18 cellular contexts compared by ENCODE assay signal in the genomic region with DNA sequence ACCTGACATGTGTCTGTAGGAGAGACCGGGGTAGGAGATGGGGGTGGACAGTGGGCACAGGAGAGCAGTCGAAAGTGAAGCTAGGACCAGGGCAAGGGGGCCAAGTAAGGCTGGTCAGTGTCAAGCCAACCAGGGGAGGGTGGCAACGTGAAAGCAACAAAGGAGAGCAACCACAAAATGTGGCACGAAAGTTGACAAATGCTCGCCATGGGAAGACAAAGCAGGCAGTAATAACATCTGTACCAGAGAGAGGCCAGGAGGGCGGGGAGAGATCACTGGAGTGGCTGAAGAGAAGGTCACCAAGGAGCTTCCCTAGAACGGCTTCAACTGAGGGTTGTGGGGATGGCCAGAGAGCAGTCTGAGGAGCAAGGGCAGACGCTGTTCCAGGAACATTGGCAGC. TPM values are rescaled to one million over a fixed set of nuclear protein-coding genes. Genes with fewer than 3 reads are reported as not detected.
DNase-seq lines count a peak whose midpoint lies in the region; ATAC-seq, FAIRE-seq and TF ChIP-seq lines count a peak whose summit lies in the region.
"Had no signal": no experiment of that assay in that cellular context is flagged by ENCODE, and none has a peak within 500 bp of the region (broad histone marks: within the 10 kb centered on the region; RNA-seq: fewer than 3 reads in every experiment).

No MANE protein-coding gene starts in this region.

- no peak for TF ChIP-seq EP300 in HepG2 (IDR thresholded peaks at IDR 0.05; ENCODE audit: low read depth in 2 of 2, low read length in 2 of 2)
- no peak for TF ChIP-seq EP300 in HepG2 (CRISPR knock-in tag; IDR thresholded peaks at IDR 0.05; ENCODE audit: borderline replicate concordance)

- no peaks in the 10 kb centered on the region for H3K9me3 ChIP-seq in PC-9 (ENCODE audit: insufficient read depth, low read depth)
- H3K9me3 ChIP-seq in HepG2 (ENCODE audit: low read length), result no peaks in the 10 kb centered on the region
- H3K9me3 ChIP-seq: SJCRH30 had no signal

- H3K9ac ChIP-seq in HepG2 (ENCODE audit: insufficient read depth, low read depth, low read length), result no peak overlapping the region
- H3K9ac ChIP-seq: KMS-11 had no signal

- H3K79me2 ChIP-seq in PC-9 (ENCODE audit: low read depth) (peaks cover 28% of the 10 kb centered on the region), HepG2 (ENCODE audit: insufficient read depth, low read length) (no peaks in the 10 kb centered on the region)

- DNase-seq in PC-9 (no peak), WTC11 (ENCODE audit: low spot score) (no peak), HepG2 (ENCODE audit: low spot score) (no peak), GM10248 (ENCODE audit: extremely low spot score) (no peak), NCI-H510A (lab: John Stamatoyannopoulos, UW) (no peak)
- no peak for DNase-seq in naive thymus-derived CD8-positive, alpha-beta T cell
- DNase-seq in stimulated activated effector memory CD8-positive, alpha-beta T cell treated with anti-CD3 and anti-CD28 coated beads, Interleukin-12 subunit alpha, Interleukin-12 subunit beta, amount 100 ng/mL, for 72 hours (ENCODE audit: low spot score in 2 of 2), result no peak
- DNase-seq: DMS79, HFFc6, NCI-H1436, NCI-H1930, NCI-H226, NCI-H526, PC-3, SJCRH30 had no signal

- ATAC-seq in WTC11 (no peak), HepG2 (no peak)
- no peak for ATAC-seq in naive thymus-derived CD8-positive, alpha-beta T cell
- ATAC-seq in stimulated activated effector memory CD8-positive, alpha-beta T cell treated with anti-CD3 and anti-CD28 coated beads, Interleukin-12 subunit alpha, Interleukin-12 subunit beta, amount 100 ng/mL, for 72 hours, result no peak
- ATAC-seq: PC-3 had no signal

- H3K4me2 ChIP-seq in PC-9, result peak overlapping the region; percentile 66
- H3K4me2 ChIP-seq in HepG2 (ENCODE audit: low read depth, low read length), result no peak overlapping the region
- H3K4me2 ChIP-seq: KMS-11 had no signal

- no TSS peak for BruUV-seq in PC-9 (replicated peaks; lab: Mats Ljungman, UMichigan)
- no TSS peak for BruUV-seq in HepG2 (replicated peaks; lab: Mats Ljungman, UMichigan)

- H3F3A ChIP-seq in PC-9 (ENCODE audit: insufficient read depth, low read depth), result peaks cover 43% of the 10 kb centered on the region

- peak overlapping the region; percentile 31; the same call in 1 of the 2 replicates for H3K27ac Mint-ChIP-seq in WTC11
- H3K27ac Mint-ChIP-seq in naive thymus-derived CD8-positive, alpha-beta T cell, result peak overlapping the region in 6 of 10 donors; percentile 0 to 76 (median 24)
- peak overlapping the region; percentile 39 for H3K27ac Mint-ChIP-seq in stimulated activated effector memory CD8-positive, alpha-beta T cell treated with anti-CD3 and anti-CD28 coated beads, Interleukin-12 subunit alpha, Interleukin-12 subunit beta, amount 100 ng/mL, for 72 hours
- H3K27ac Mint-ChIP-seq: HFFc6 had no signal

- TF ChIP-seq CTCF in PC-9 (conservative IDR thresholded peaks at IDR 0.05), result no peak
- no peak for TF ChIP-seq CTCF in WTC11 (IDR thresholded peaks at IDR 0.05)
- no peak for TF ChIP-seq CTCF in HepG2 (CRISPR knock-in tag; IDR thresholded peaks at IDR 0.05)
- no peak for TF ChIP-seq CTCF in GM10248 (IDR thresholded peaks at IDR 0.05; ENCODE audit: control extremely low read depth, extremely low read depth, low read depth, missing control alignments)

- H3K4me3 Mint-ChIP-seq in WTC11, result no peak overlapping the region
- H3K4me3 Mint-ChIP-seq in naive thymus-derived CD8-positive, alpha-beta T cell, result no peak overlapping the region
- H3K4me3 Mint-ChIP-seq in stimulated activated effector memory CD8-positive, alpha-beta T cell treated with anti-CD3 and anti-CD28 coated beads, Interleukin-12 subunit alpha, Interleukin-12 subunit beta, amount 100 ng/mL, for 72 hours, result no peak overlapping the region
- H3K4me3 Mint-ChIP-seq: HFFc6 had no signal

- H3K4me1 Mint-ChIP-seq in WTC11, result peaks cover 33% of the 10 kb centered on the region
- peaks cover 0 to 4% (median 0%) of the 10 kb centered on the region in 4 donors for H3K4me1 Mint-ChIP-seq in naive thymus-derived CD8-positive, alpha-beta T cell
- peaks cover 11% of the 10 kb centered on the region for H3K4me1 Mint-ChIP-seq in stimulated activated effector memory CD8-positive, alpha-beta T cell treated with anti-CD3 and anti-CD28 coated beads, Interleukin-12 subunit alpha, Interleukin-12 subunit beta, amount 100 ng/mL, for 72 hours

- no peaks in the 10 kb centered on the region for H3K27me3 ChIP-seq in PC-9 (ENCODE audit: insufficient read depth, low read depth)
- no peaks in the 10 kb centered on the region for H3K27me3 ChIP-seq in HepG2 (ENCODE audit: control insufficient read depth in 1 of 2, insufficient read depth in 2 of 2, low read length in 2 of 2)
- H3K27me3 ChIP-seq: SJCRH30 had no signal

- CTCF ChIA-PET in PC-9 (lab: Charles Lee) (no interaction called here), WTC11 (lab: Charles Lee) (interaction anchor here (9.0 kb wide), 1 partner anchor 9 kb away, joined by 140 read pairs; no protein-coding TSS in a partner anchor), HepG2 (lab: Yijun Ruan, JAX; ENCODE audit: low intra/inter-chr PET ratio, low total read pairs) (no interaction called here), GM10248 (lab: Yijun Ruan, JAX) (interaction anchor here (2.1 to 8.5 kb wide), 4 partner anchors 7 to 362 kb away, joined by 9 to 149 read pairs (median 28); partner anchors contain the start of gene QSOX1)

- H3K4me1 ChIP-seq in PC-9 (replicated peaks; ENCODE audit: insufficient read depth) (peaks cover 53% of the 10 kb centered on the region), HepG2 (ENCODE audit: insufficient read depth, low read length) (peaks cover 40% of the 10 kb centered on the region)
- H3K4me1 ChIP-seq: SJCRH30 had no signal

- H3K4me3 ChIP-seq in PC-9, result no peak overlapping the region
- H3K4me3 ChIP-seq in HepG2 (replicated peaks in 1 of 3; ENCODE audit: insufficient read depth in 1 of 3, low read depth in 2 of 3, low read length in 3 of 3), result no peak overlapping the region
- H3K4me3 ChIP-seq: SJCRH30 had no signal

- H3K9me3 Mint-ChIP-seq in WTC11, result no peaks in the 10 kb centered on the region
- H3K9me3 Mint-ChIP-seq in naive thymus-derived CD8-positive, alpha-beta T cell, result no peaks in the 10 kb centered on the region
- H3K9me3 Mint-ChIP-seq in stimulated activated effector memory CD8-positive, alpha-beta T cell treated with anti-CD3 and anti-CD28 coated beads, Interleukin-12 subunit alpha, Interleukin-12 subunit beta, amount 100 ng/mL, for 72 hours, result no peaks in the 10 kb centered on the region
- H3K9me3 Mint-ChIP-seq: HFFc6 had no signal

- POLR2A ChIA-PET in PC-9 (lab: Charles Lee; ENCODE audit: unreplicated experiment), result no interaction called here
- POLR2A ChIA-PET in WTC11 (lab: Charles Lee), result no interaction called here
- POLR2A ChIA-PET in naive thymus-derived CD8-positive, alpha-beta T cell (lab: Charles Lee), result no interaction called here
- POLR2A ChIA-PET in HepG2 (lab: Yijun Ruan, JAX), result no interaction called here
- POLR2A ChIA-PET in GM10248 (lab: Yijun Ruan, JAX), result no interaction called here

- WGBS in HepG2 (ENCODE audit: low lambda C conversion rate), result 74% methylated on average over 8 of the region's 8 CpGs

- H4K20me1 ChIP-seq in PC-9 (ENCODE audit: insufficient read depth), result no peaks in the 10 kb centered on the region
- no peaks in the 10 kb centered on the region for H4K20me1 ChIP-seq in HepG2 (ENCODE audit: insufficient read depth, low read length)

- no peaks in the 10 kb centered on the region for H3K36me3 Mint-ChIP-seq in WTC11
- peaks cover 0 to 2% (median 0%) of the 10 kb centered on the region in 3 donors for H3K36me3 Mint-ChIP-seq in naive thymus-derived CD8-positive, alpha-beta T cell
- H3K36me3 Mint-ChIP-seq in stimulated activated effector memory CD8-positive, alpha-beta T cell treated with anti-CD3 and anti-CD28 coated beads, Interleukin-12 subunit alpha, Interleukin-12 subunit beta, amount 100 ng/mL, for 72 hours, result peaks cover under 1% of the 10 kb centered on the region

- H3K9me2 ChIP-seq in PC-9 (ENCODE audit: insufficient read depth), result no peaks in the 10 kb centered on the region

- no peak for TF ChIP-seq POLR2A in HepG2 (IDR thresholded peaks at IDR 0.05; ENCODE audit: insufficient read depth in 1 of 2, low read depth in 2 of 2, low read length in 2 of 2)

- H2AFZ ChIP-seq in PC-9, result no peak overlapping the region
- no peak overlapping the region for H2AFZ ChIP-seq in HepG2 (ENCODE audit: low read length)

- FAIRE-seq in HepG2 (lab: Jason Lieb, UNC), result no peak
- FAIRE-seq: H54 had no signal

- intact Hi-C loops in PC-9 (cut with micrococcal nuclease; ENCODE audit: unreplicated experiment) (no loop called here), HepG2 (cut with micrococcal nuclease; ENCODE audit: unreplicated experiment) (no loop called here)

- H3K36me3 ChIP-seq in PC-9 (ENCODE audit: low read depth) (0 out of 2 replicates have a peak, but pooled peaks cover 16% of the 10 kb centered on the region), HepG2 (replicated peaks in 1 of 2; ENCODE audit: control insufficient read depth in 1 of 2, insufficient read depth in 2 of 2, low read length in 2 of 2) (no peaks in the 10 kb centered on the region)
- H3K36me3 ChIP-seq: SJCRH30 had no signal

- H3K27ac ChIP-seq in PC-9 (peak overlapping the region; percentile 73; the same call in 1 of the 2 replicates), HepG2 (ENCODE audit: extremely low read length, insufficient read depth, low read length) (no peak overlapping the region)
- H3K27ac ChIP-seq: C4-2B, KMS-11, SJCRH30 had no signal

- TF ChIP-seq RAD21 in HepG2 (CRISPR knock-in tag; IDR thresholded peaks at IDR 0.05), result no peak

- H3K27me3 Mint-ChIP-seq in WTC11 (ENCODE audit: low read depth), result no peaks in the 10 kb centered on the region
- H3K27me3 Mint-ChIP-seq in naive thymus-derived CD8-positive, alpha-beta T cell, result no peaks in the 10 kb centered on the region

- in situ Hi-C loops in HepG2 (cut with HindIII; ENCODE audit: extremely low pct_ligation_motif_present, low pct_unique_long_range_greater_than_20kb), result loop anchor here (10.0 kb wide), 1 partner anchor 457 kb away; no protein-coding TSS in a partner anchor

RNA-seq across cellular contexts. Expression of gene QSOX1, which starts 17.0 kb away (rescaled TPM):
- total RNA-seq in PC-9 (2021) (226 and 263 TPM in 2 replicates), WTC11 (2021) (135 to 147 TPM (median 136 TPM) in 3 replicates), HepG2 (2016; rRNA removed; fragmentation: Illumina TruSeq; extraction: Trizol) (2.6 and 6.8 TPM in 2 replicates)
- 10 to 100 TPM; 19.9 to 23.1 TPM for total RNA-seq in naive thymus-derived CD8-positive, alpha-beta T cell
- 10 to 100 TPM in 1 of 3 donors, 1 to 10 TPM in 2; 8.1 to 11.4 (median 9.8) TPM for polyA plus RNA-seq in naive thymus-derived CD8-positive, alpha-beta T cell
- total RNA-seq in HepG2 (2016; cell fraction: cytosol; rRNA removed; fragmentation: Illumina TruSeq; extraction: Trizol; ENCODE audit: low read depth), result 0.18 and 0.20 TPM in 2 replicates
- 2.0 and 6.7 TPM in 2 replicates for total RNA-seq in HepG2 (2016; cell fraction: insoluble cytoplasmic fraction; rRNA removed; fragmentation: Illumina TruSeq; extraction: Trizol)
- total RNA-seq in HepG2 (2016; cell fraction: membrane; rRNA removed; fragmentation: Illumina TruSeq; extraction: Trizol), result 1.3 and 1.4 TPM in 2 replicates
- total RNA-seq in HepG2 (2016; cell fraction: nucleus; rRNA removed; fragmentation: Illumina TruSeq; extraction: Trizol), result 7.0 and 10.0 TPM in 2 replicates
- polyA plus RNA-seq in HepG2 (2011; rRNA removed), result 40.2 and 70.2 TPM in 2 replicates
- polyA plus RNA-seq in HepG2 (2011; cell fraction: cytosol; rRNA removed), result 44.6 and 54.0 TPM in 2 replicates
- 71.3 and 95.1 TPM in 2 replicates for polyA plus RNA-seq in HepG2 (2011; cell fraction: nucleus; rRNA removed)
- polyA plus RNA-seq in HepG2 (2012), result 58.7 and 90.3 TPM in 2 replicates
- 0.42 and 0.75 TPM in 2 replicates for polyA plus RNA-seq in HepG2 (2016; cell fraction: cytosol; fragmentation: Illumina TruSeq; extraction: Trizol; ENCODE audit: low read depth)
- 2.1 and 3.2 TPM in 2 replicates for polyA plus RNA-seq in HepG2 (2016; cell fraction: insoluble cytoplasmic fraction; fragmentation: Illumina TruSeq; extraction: Trizol; ENCODE audit: low read depth)
- 0.87 and 1.2 TPM in 2 replicates for polyA plus RNA-seq in HepG2 (2016; cell fraction: membrane; fragmentation: Illumina TruSeq; extraction: Trizol; ENCODE audit: low read depth)
- 16.2 and 17.3 TPM in 2 replicates for polyA plus RNA-seq in HepG2 (2016; cell fraction: nucleus; fragmentation: Illumina TruSeq; extraction: Trizol; ENCODE audit: insufficient read depth, low read depth)
- polyA minus RNA-seq in HepG2 (2011; rRNA and poly(A)+ RNA removed; ENCODE audit: low replicate concordance), result 13.5 and 31.5 TPM in 2 replicates
- 14.6 and 31.0 TPM in 2 replicates for polyA minus RNA-seq in HepG2 (2011; cell fraction: cytosol; rRNA and poly(A)+ RNA removed)
- 11.6 and 13.1 TPM in 2 replicates for polyA minus RNA-seq in HepG2 (2011; cell fraction: nucleus; rRNA and poly(A)+ RNA removed)

RNA-seq across cellular contexts. Expression of gene LHX4, which starts 58.4 kb away (rescaled TPM):
- total RNA-seq in PC-9 (2021), result 0.08 and 0.28 TPM in 2 replicates
- total RNA-seq in WTC11 (2021), result 7.7 to 19.2 TPM (median 9.2 TPM) in 3 replicates
- not detected for total RNA-seq in naive thymus-derived CD8-positive, alpha-beta T cell
- under 1 TPM; 0.09 to 0.25 (median 0.12) TPM for polyA plus RNA-seq in naive thymus-derived CD8-positive, alpha-beta T cell
- 0.03 and 0.07 TPM in 2 replicates for total RNA-seq in HepG2 (2016; rRNA removed; fragmentation: Illumina TruSeq; extraction: Trizol)
- not detected in 2 replicates for total RNA-seq in HepG2 (2016; cell fraction: cytosol; rRNA removed; fragmentation: Illumina TruSeq; extraction: Trizol; ENCODE audit: low read depth)
- total RNA-seq in HepG2 (2016; cell fraction: insoluble cytoplasmic fraction; rRNA removed; fragmentation: Illumina TruSeq; extraction: Trizol), result 0.03 and 0.13 TPM in 2 replicates
- 0.03 TPM in 1 of 2 replicates, not detected in the other for total RNA-seq in HepG2 (2016; cell fraction: membrane; rRNA removed; fragmentation: Illumina TruSeq; extraction: Trizol)
- not detected in 2 replicates for total RNA-seq in HepG2 (2016; cell fraction: nucleus; rRNA removed; fragmentation: Illumina TruSeq; extraction: Trizol)
- 0.03 and 0.05 TPM in 2 replicates for polyA plus RNA-seq in HepG2 (2011; rRNA removed)
- polyA plus RNA-seq in HepG2 (2011; cell fraction: cytosol; rRNA removed), result 0.03 and 0.05 TPM in 2 replicates
- polyA plus RNA-seq in HepG2 (2011; cell fraction: nucleus; rRNA removed), result 0.02 and 0.03 TPM in 2 replicates
- polyA plus RNA-seq in HepG2 (2012), result 0.47 and 0.60 TPM in 2 replicates
- polyA plus RNA-seq in HepG2 (2016; cell fraction: cytosol; fragmentation: Illumina TruSeq; extraction: Trizol; ENCODE audit: low read depth), result not detected in 2 replicates
- polyA plus RNA-seq in HepG2 (2016; cell fraction: insoluble cytoplasmic fraction; fragmentation: Illumina TruSeq; extraction: Trizol; ENCODE audit: low read depth), result 0.17 TPM in 1 of 2 replicates, not detected in the other
- polyA plus RNA-seq in HepG2 (2016; cell fraction: membrane; fragmentation: Illumina TruSeq; extraction: Trizol; ENCODE audit: low read depth), result 0.03 and 0.22 TPM in 2 replicates
- polyA plus RNA-seq in HepG2 (2016; cell fraction: nucleus; fragmentation: Illumina TruSeq; extraction: Trizol; ENCODE audit: insufficient read depth, low read depth), result 0.07 and 0.09 TPM in 2 replicates
- polyA minus RNA-seq in HepG2 (2011; rRNA and poly(A)+ RNA removed; ENCODE audit: low replicate concordance), result 0.96 and 2.5 TPM in 2 replicates
- polyA minus RNA-seq in HepG2 (2011; cell fraction: cytosol; rRNA and poly(A)+ RNA removed), result not detected in 2 replicates
- polyA minus RNA-seq in HepG2 (2011; cell fraction: nucleus; rRNA and poly(A)+ RNA removed), result 0.12 TPM in 1 of 2 replicates, not detected in the other

Comparison
In these comparisons a context has a peak if more than half of its experiments do, and no peak if none do; other contexts are left out.
1. CTCF ChIA-PET loops: an anchor here in WTC11 (9.0 kb wide) and GM10248 (2.1 to 8.5 kb wide); none called in PC-9 and HepG2.